In genomic region chr2:104249666-104250065, GRCh38 we compare ENCODE assay signal across 1 cellular context.
TF ChIP-seq lines count a peak whose summit lies in the region.

No MANE protein-coding gene starts in this region.

TF ChIP-seq in A549, 52 proteins besides CTCF, POLR2A, EP300 and RAD21 (continued from another document):
- TF ChIP-seq PBX3 (IDR thresholded peaks at IDR 0.05) (no peak), FOSL2 (IDR thresholded peaks at IDR 0.05) (no peak), FOSL2 (CRISPR knock-in tag; IDR thresholded peaks at IDR 0.05) (no peak), TP53 (CRISPR knock-in tag; IDR thresholded peaks at IDR 0.05) (no peak), ZFP36 (IDR thresholded peaks at IDR 0.05; ENCODE audit: borderline replicate concordance, partially characterized antibody) (no peak), HEYL (CRISPR knock-in tag; IDR thresholded peaks at IDR 0.05) (no peak), ZSCAN20 (CRISPR knock-in tag; IDR thresholded peaks at IDR 0.05) (no peak), PHF8 (IDR thresholded peaks at IDR 0.05; ENCODE audit: borderline replicate concordance, low read depth) (no peak), NFE2L2 (conservative IDR thresholded peaks at IDR 0.05; ENCODE audit: low read length) (no peak), TFCP2L1 (CRISPR knock-in tag; IDR thresholded peaks at IDR 0.05) (no peak)
